14 cellular contexts compared by ENCODE assay signal in genomic region chr7:150979706-150980390, GRCh38. TPM values are rescaled to one million over a fixed set of nuclear protein-coding genes. Genes with fewer than 3 reads are reported as not detected.
A peak's percentile ranks its signal among the peaks of the same experiment; 100 is the strongest.
DNase-seq lines count a peak whose midpoint lies in the region; ATAC-seq and TF ChIP-seq lines count a peak whose summit lies in the region.
"Had no signal": no experiment of that assay in that cellular context is flagged by ENCODE, and none has a peak within 500 bp of the region (broad histone marks: within the 10 kb centered on the region; RNA-seq: fewer than 3 reads in every experiment).

No MANE protein-coding gene starts in this region.

- in situ Hi-C loops in Caki2 (cut with HindIII; ENCODE audit: low pct_unique_long_range_greater_than_20kb, low sequenced_read_pairs), result no loop called here

- DNase-seq in Caki2 (ENCODE audit: low read depth) (peak; percentile 28), RPMI8226 (peak; percentile 59), right atrium auricular region (ENCODE audit: low spot score) (no peak), trophoblast cell (no peak), NCI-H526 treated with DMSO at 0.1 percent for 48 hours (lab: John Stamatoyannopoulos, UW) (no peak)
- DNase-seq in effector CD8-positive, alpha-beta T cell (lab: John Stamatoyannopoulos, UW), result no peak
- DNase-seq: activated CD8-positive, alpha-beta memory T cell treated with anti-CD3 and anti-CD28 coated beads for 24 hours; effector CD4-positive, alpha-beta T cell; IMR-90; small intestine had no signal

- no peak overlapping the region for H3K14ac ChIP-seq in trophoblast cell (ENCODE audit: low read length)

- ATAC-seq in GM18505 (IDR thresholded peaks at IDR 0.05; ENCODE audit: unreplicated experiment) (no peak), GM21619 (IDR thresholded peaks at IDR 0.05; ENCODE audit: unreplicated experiment) (no peak)

- no peak overlapping the region for H4K12ac ChIP-seq in trophoblast cell (ENCODE audit: low read depth, low read length)

- H2BK12ac ChIP-seq in trophoblast cell (ENCODE audit: low read length), result no peak overlapping the region

- H3K79me2 ChIP-seq in trophoblast cell (ENCODE audit: control insufficient read depth, insufficient read depth, low read length, poor library complexity), result no peaks in the 10 kb centered on the region

- H2AFZ ChIP-seq in trophoblast cell (ENCODE audit: insufficient read depth, low read length, poor library complexity), result no peak overlapping the region

- no peak overlapping the region for H4K8ac ChIP-seq in trophoblast cell (ENCODE audit: low read depth, low read length)

- H3K9me3 ChIP-seq in right atrium auricular region, result no peaks in the 10 kb centered on the region
- peaks cover 2% of the 10 kb centered on the region for H3K9me3 ChIP-seq in trophoblast cell (ENCODE audit: insufficient read depth, low read depth, low read length)

- no peak overlapping the region for H3K18ac ChIP-seq in trophoblast cell (ENCODE audit: low read length)

- H2BK120ac ChIP-seq in trophoblast cell (ENCODE audit: insufficient read depth, low read length, poor library complexity), result no peak overlapping the region

- H3K4me2 ChIP-seq in trophoblast cell (ENCODE audit: low read length), result no peak overlapping the region

- no peak for TF ChIP-seq POLR2A in GM18505 (IDR thresholded peaks at IDR 0.05; ENCODE audit: borderline replicate concordance, extremely low read depth, insufficient read depth, insufficient read length)

- H3K36me3 ChIP-seq in right atrium auricular region (no peaks in the 10 kb centered on the region), trophoblast cell (ENCODE audit: control insufficient read depth in 1 of 2, insufficient read depth in 2 of 2, low read length in 2 of 2) (no peaks in the 10 kb centered on the region)

- H2BK5ac ChIP-seq in trophoblast cell (ENCODE audit: low read depth, low read length, poor library complexity), result no peak overlapping the region

- H3K27ac ChIP-seq in right atrium auricular region, result peak overlapping the region; percentile 80 to 94
- H3K27ac ChIP-seq in trophoblast cell (ENCODE audit: low read depth, low read length), result no peak overlapping the region

- H3K4ac ChIP-seq in trophoblast cell (ENCODE audit: low read depth, low read length), result no peak overlapping the region

- no peak overlapping the region for H3K4me3 ChIP-seq in right atrium auricular region
- H3K4me3 ChIP-seq in trophoblast cell (ENCODE audit: low read depth, low read length), result peak overlapping the region; percentile 40

- H4K91ac ChIP-seq in trophoblast cell (ENCODE audit: low read depth, low read length), result no peak overlapping the region

- TF ChIP-seq CTCF in right atrium auricular region (IDR thresholded peaks at IDR 0.05), result no peak

- no CpG with 5 or more reads among the region's 7 CpGs for WGBS in trophoblast cell (ENCODE audit: extremely low coverage, insufficient coverage, insufficient read length)

- no peak overlapping the region for H3K23ac ChIP-seq in trophoblast cell (ENCODE audit: low read length)

- H3K79me1 ChIP-seq in trophoblast cell (ENCODE audit: low read length), result no peaks in the 10 kb centered on the region

- H3K4me1 ChIP-seq in right atrium auricular region (peaks cover 0 to 47% of the 10 kb centered on the region in 2 donors), trophoblast cell (ENCODE audit: control insufficient read depth in 1 of 2, insufficient read depth in 2 of 2, low read length in 2 of 2) (peaks cover 10 to 12% of the 10 kb centered on the region in 2 experiments)

- H3K27me3 ChIP-seq in right atrium auricular region (peaks cover 0 to 7% of the 10 kb centered on the region in 2 donors), trophoblast cell (ENCODE audit: insufficient read depth, low read length) (peaks cover 47% of the 10 kb centered on the region)

- H3K9ac ChIP-seq in trophoblast cell (ENCODE audit: low read length), result no peak overlapping the region

- no peak overlapping the region for H2AK5ac ChIP-seq in trophoblast cell (ENCODE audit: low read length)

RNA-seq across cellular contexts. Expression of gene KCNH2, which starts 1.7 kb away (rescaled TPM):
- 8.4 and 9.1 TPM in 2 replicates for total RNA-seq in Caki2 (2014; rRNA removed; shearing (Covaris generic); ENCODE audit: low replicate concordance)
- 100 to 1,000 TPM; 119 to 128 TPM for total RNA-seq in right atrium auricular region
- 1.4 and 1.5 TPM in 2 replicates for polyA plus RNA-seq in trophoblast cell (2013)
- polyA plus RNA-seq: CD14-positive monocyte had no signal

RNA-seq across cellular contexts. Expression of gene NOS3, which starts 11.0 kb away (rescaled TPM):
- total RNA-seq in Caki2 (2014; rRNA removed; shearing (Covaris generic); ENCODE audit: low replicate concordance), result 2.9 and 12.0 TPM in 2 replicates
- 10 to 100 TPM; 14.5 to 78.6 TPM for total RNA-seq in right atrium auricular region
- polyA plus RNA-seq in trophoblast cell (2013), result 3.1 and 3.4 TPM in 2 replicates

RNA-seq across cellular contexts. Expression of gene ATG9B, which starts 44.4 kb away (rescaled TPM):
- 0.68 TPM in 1 of 2 replicates, not detected in the other for total RNA-seq in Caki2 (2014; rRNA removed; shearing (Covaris generic); ENCODE audit: low replicate concordance)
- not detected for total RNA-seq in right atrium auricular region
- 27.9 and 32.3 TPM in 2 replicates for polyA plus RNA-seq in trophoblast cell (2013)
- total RNA-seq: mesenteric fat pad had no signal

RNA-seq across cellular contexts. Expression of gene ABCB8, which starts 48.4 kb away (rescaled TPM):
- 19.6 and 31.5 TPM in 2 replicates for total RNA-seq in Caki2 (2014; rRNA removed; shearing (Covaris generic); ENCODE audit: low replicate concordance)
- 10 to 100 TPM; 11.9 to 20.6 TPM for total RNA-seq in right atrium auricular region
- polyA plus RNA-seq in trophoblast cell (2013), result 21.2 and 23.5 TPM in 2 replicates

Comparison
In these comparisons a context has a peak if more than half of its experiments do, and no peak if none do; other contexts are left out.
1. DNase-seq: peak in Caki2 (single experiment) and RPMI8226 (single experiment); none in right atrium auricular region (single experiment), trophoblast cell (0 of 2), NCI-H526 treated with DMSO at 0.1 percent for 48 hours (single experiment) and effector CD8-positive, alpha-beta T cell (single experiment).
2. RNA of gene KCNH2, which starts 1.7 kb away (total RNA-seq): 119 to 128 TPM in right atrium auricular region; 8.4 to 9.1 TPM in Caki2; every median in the first group is over 10 times any median in the second.